In the genomic region with DNA sequence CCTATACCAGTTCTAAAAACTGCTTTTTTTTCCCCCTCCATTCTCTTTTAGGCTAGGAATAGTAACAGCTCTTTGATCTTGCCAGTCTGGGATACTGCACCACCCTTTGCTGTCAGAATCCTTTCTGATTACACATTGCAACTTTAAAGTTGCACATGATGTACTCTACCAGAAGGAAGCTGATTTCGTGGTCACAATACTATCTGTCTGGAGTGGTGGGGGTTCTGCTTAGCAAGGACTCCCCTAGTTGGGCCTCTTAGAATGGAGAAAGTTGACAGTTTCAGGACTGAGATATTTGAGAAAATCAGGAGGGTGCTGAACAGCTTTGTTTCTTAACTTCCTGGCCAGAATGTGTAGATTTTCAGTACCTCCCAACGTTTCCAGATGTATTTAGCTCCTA, we compare ENCODE assay signal across 16 cellular contexts.
DNase-seq lines count a peak whose midpoint lies in the region; ATAC-seq and TF ChIP-seq lines count a peak whose summit lies in the region.
"Had no signal": no experiment of that assay in that cellular context is flagged by ENCODE, and none has a peak within 500 bp of the region (broad histone marks: within the 10 kb centered on the region; RNA-seq: fewer than 3 reads in every experiment).

No MANE protein-coding gene starts in this region.

- H3K4me3 Mint-ChIP-seq in activated T-helper 17 cell treated with anti-CD3 and anti-CD28 coated beads, Interleukin-2, amount 50 U/mL, for 72 hours, result no peak overlapping the region
- H3K4me3 Mint-ChIP-seq: activated naive CD4-positive, alpha-beta T cell treated with anti-CD3 and anti-CD28 coated beads, Interleukin-2, amount 50 U/mL, for 24 hours; IgD-negative memory B cell; natural killer cell had no signal

- H3K4me1 ChIP-seq in adipocyte (ENCODE audit: control insufficient read depth, insufficient read depth, low read length), result peaks cover 77% of the 10 kb centered on the region

- intact Hi-C loops in left ventricle myocardium superior (cut with micrococcal nuclease), result no loop called here
- intact Hi-C loops in cardiac septum (cut with DNase I), result no loop called here

- ATAC-seq in left ventricle myocardium superior, result peak; percentile 22
- no peak for ATAC-seq in activated T-helper 17 cell treated with anti-CD3 and anti-CD28 coated beads, Interleukin-2, amount 50 U/mL, for 72 hours (replicated peaks)

- peak overlapping the region; percentile 89 for H3K9ac ChIP-seq in adipocyte (ENCODE audit: low read length)

- TF ChIP-seq CTCF in fibroblast of pulmonary artery (IDR thresholded peaks at IDR 0.05; ENCODE audit: low read length, missing control alignments), result no peak

- H3K36me3 Mint-ChIP-seq in activated T-helper 17 cell treated with anti-CD3 and anti-CD28 coated beads, Interleukin-2, amount 50 U/mL, for 72 hours (ENCODE audit: low read depth), result no peaks in the 10 kb centered on the region
- H3K36me3 Mint-ChIP-seq: activated naive CD4-positive, alpha-beta T cell treated with anti-CD3 and anti-CD28 coated beads, Interleukin-2, amount 50 U/mL, for 24 hours; natural killer cell had no signal

- peak overlapping the region; percentile 92 for H3K27ac ChIP-seq in temporal lobe (ENCODE audit: low read depth, low read length)
- H3K27ac ChIP-seq: coronary artery, esophagus muscularis mucosa, WERI-Rb-1 had no signal

- H3K27ac Mint-ChIP-seq in activated T-helper 17 cell treated with anti-CD3 and anti-CD28 coated beads, Interleukin-2, amount 50 U/mL, for 72 hours, result no peak overlapping the region
- H3K27ac Mint-ChIP-seq: activated naive CD4-positive, alpha-beta T cell treated with anti-CD3 and anti-CD28 coated beads, Interleukin-2, amount 50 U/mL, for 24 hours had no signal

- no peaks in the 10 kb centered on the region for H3K4me1 Mint-ChIP-seq in activated T-helper 17 cell treated with anti-CD3 and anti-CD28 coated beads, Interleukin-2, amount 50 U/mL, for 72 hours

- no peak for DNase-seq in left ventricle myocardium superior
- no peak for DNase-seq in cardiac septum (ENCODE audit: low spot score)
- peak; percentile 56 for DNase-seq in adipocyte (ENCODE audit: low read depth)
- DNase-seq in fibroblast of pulmonary artery (ENCODE audit: low read depth), result peak; percentile 50
- no peak for DNase-seq in NCI-H748 (lab: John Stamatoyannopoulos, UW; ENCODE audit: unreplicated experiment)
- DNase-seq in activated CD4-positive, alpha-beta T cell treated with anti-CD3 and anti-CD28 coated beads for 1 hour, result no peak
- DNase-seq: left colon, natural killer cell had no signal

- no peaks in the 10 kb centered on the region for H3K27me3 Mint-ChIP-seq in activated T-helper 17 cell treated with anti-CD3 and anti-CD28 coated beads, Interleukin-2, amount 50 U/mL, for 72 hours
- H3K27me3 Mint-ChIP-seq: IgD-negative memory B cell had no signal

- H3K9me3 ChIP-seq in adipocyte (ENCODE audit: control insufficient read depth, low read length), result no peaks in the 10 kb centered on the region
- H3K9me3 ChIP-seq: esophagus muscularis mucosa, tibial nerve had no signal

- H3K27me3 ChIP-seq in adipocyte (replicated peaks; ENCODE audit: control insufficient read depth, insufficient read depth, low read length), result no peaks in the 10 kb centered on the region
- H3K27me3 ChIP-seq: esophagus muscularis mucosa, tibial nerve had no signal

- H3K9me3 Mint-ChIP-seq in activated T-helper 17 cell treated with anti-CD3 and anti-CD28 coated beads, Interleukin-2, amount 50 U/mL, for 72 hours, result no peaks in the 10 kb centered on the region
- H3K9me3 Mint-ChIP-seq: activated naive CD4-positive, alpha-beta T cell treated with anti-CD3 and anti-CD28 coated beads, Interleukin-2, amount 50 U/mL, for 24 hours; IgD-negative memory B cell; natural killer cell had no signal

- peak overlapping the region; percentile 80 for H3K4me3 ChIP-seq in adipocyte (ENCODE audit: low read length)
- H3K4me3 ChIP-seq in fibroblast of pulmonary artery (replicated peaks; ENCODE audit: low read depth, low read length), result no peak overlapping the region
- H3K4me3 ChIP-seq: coronary artery, esophagus muscularis mucosa, tibial nerve had no signal

- peaks cover 8% of the 10 kb centered on the region for H3K36me3 ChIP-seq in adipocyte (ENCODE audit: control insufficient read depth, insufficient read depth, low read length, severe bottlenecking)
- H3K36me3 ChIP-seq: esophagus muscularis mucosa, tibial nerve, WERI-Rb-1 had no signal

Comparison
In these comparisons a context has a peak if more than half of its experiments do, and no peak if none do; other contexts are left out.
1. DNase-seq: peak in adipocyte (single experiment) and fibroblast of pulmonary artery (single experiment); none in left ventricle myocardium superior (single experiment), cardiac septum (single experiment), NCI-H748 (single experiment) and activated CD4-positive, alpha-beta T cell treated with anti-CD3 and anti-CD28 coated beads for 1 hour (single experiment).